8 cellular contexts compared by ENCODE assay signal in the genomic region with DNA sequence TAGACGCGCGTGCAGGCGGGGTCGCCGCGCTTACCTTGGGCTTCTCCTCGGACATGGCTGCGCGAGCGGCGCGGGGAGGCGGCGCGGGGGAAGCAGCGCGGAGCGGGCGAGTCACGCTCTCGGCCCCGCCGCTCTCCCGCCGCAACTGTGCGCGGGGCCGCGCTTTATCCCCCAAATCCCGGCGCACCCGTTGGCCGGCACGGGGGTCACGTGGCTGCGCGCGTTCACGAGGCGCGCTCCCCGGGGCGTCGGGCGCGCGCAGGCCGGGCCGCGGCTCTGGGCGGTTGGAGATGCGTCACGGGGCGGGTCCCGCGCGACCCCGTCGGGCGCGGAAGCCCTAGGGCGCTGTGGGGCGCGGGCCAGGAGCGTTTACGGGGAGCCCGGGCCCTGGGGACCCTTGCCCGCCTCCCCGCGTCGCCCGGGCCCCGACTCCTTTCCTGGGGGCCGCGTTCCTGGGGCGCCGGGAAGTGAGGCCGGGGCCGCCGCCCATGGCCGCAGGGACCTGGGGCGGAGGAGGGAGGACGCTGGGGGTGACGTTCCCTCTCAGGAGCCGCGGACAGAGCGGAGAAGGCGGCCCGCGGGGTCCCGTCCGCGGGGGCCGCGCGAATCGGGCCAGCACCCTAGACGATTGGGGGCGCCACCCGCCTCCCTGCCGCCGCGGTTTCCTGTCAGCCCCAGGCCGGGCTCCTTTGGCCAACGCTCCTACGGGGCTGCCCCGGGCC. TPM values are rescaled to one million over a fixed set of nuclear protein-coding genes. Genes with fewer than 3 reads are reported as not detected.
DNase-seq lines count a peak whose midpoint lies in the region; ATAC-seq and TF ChIP-seq lines count a peak whose summit lies in the region.

A gene (minus strand): TSS at position 149 of the 722 bp plus-strand sequence. CDS start 94 bp downstream, at position 55.

- H2BK120ac ChIP-seq in mesendoderm (ENCODE audit: low read depth, low read length), result no peak within 1 kb of the TSS

- no peaks in the 10 kb centered on the region for H3K4me1 ChIP-seq in endocrine pancreas (ENCODE audit: control insufficient read depth, insufficient read depth, low read length)
- H3K4me1 ChIP-seq in mesendoderm (ENCODE audit: control insufficient read depth, low read depth, low read length), result no peaks in the 10 kb centered on the region

- H3K79me1 ChIP-seq in mesendoderm (ENCODE audit: low read length), result peaks cover 17% of the 10 kb centered on the region

- DNase-seq in AG10803 (ENCODE audit: low read depth) (peak; percentile 78), NCI-H774 (lab: John Stamatoyannopoulos, UW) (peak; percentile 65), mesendoderm (peak; percentile 84)
- DNase-seq in activated CD8-positive, alpha-beta memory T cell treated with anti-CD3 and anti-CD28 coated beads for 48 hours (ENCODE audit: low read depth in 2 of 3, low spot score in 2 of 3), result peak; percentile 75 to 78 (median 76)
- DNase-seq in stimulated activated CD8-positive, alpha-beta memory T cell treated with anti-CD3 and anti-CD28 coated beads, Interleukin-12 subunit alpha, Interleukin-12 subunit beta, amount 100 ng/mL, for 24 hours (ENCODE audit: extremely low read depth), result peak; percentile 53

- H2BK15ac ChIP-seq in mesendoderm (replicated peaks; ENCODE audit: low read depth), result no peak within 1 kb of the TSS

- ATAC-seq in GM18867 (IDR thresholded peaks at IDR 0.05; ENCODE audit: unreplicated experiment) (peak; percentile 62), HG03108 (IDR thresholded peaks at IDR 0.05; ENCODE audit: unreplicated experiment) (peak; percentile 63)

- H3K23ac ChIP-seq in mesendoderm (ENCODE audit: low read length), result no peak within 1 kb of the TSS

- H2BK5ac ChIP-seq in mesendoderm (ENCODE audit: low read length), result no peak within 1 kb of the TSS

- peak within 1 kb of the TSS; percentile 90 for H3K56ac ChIP-seq in mesendoderm (ENCODE audit: low read length)

- H4K5ac ChIP-seq in mesendoderm (ENCODE audit: low read length), result no peak within 1 kb of the TSS

- no peaks in the 10 kb centered on the region for H3K9me3 ChIP-seq in endocrine pancreas (ENCODE audit: control insufficient read depth, low read length)

- H3K27me3 ChIP-seq in endocrine pancreas (ENCODE audit: control insufficient read depth, insufficient read depth, low read length) (no peaks in the 10 kb centered on the region), mesendoderm (ENCODE audit: insufficient read depth, low read length, poor library complexity) (no peaks in the 10 kb centered on the region)

- H3K4me3 ChIP-seq in AG10803 (ENCODE audit: low read length) (peak within 1 kb of the TSS; percentile 76), endocrine pancreas (ENCODE audit: control insufficient read depth, insufficient read depth, low read length) (no peak within 1 kb of the TSS), mesendoderm (ENCODE audit: low read length) (peak within 1 kb of the TSS; percentile 83)

- H3K4ac ChIP-seq in mesendoderm (ENCODE audit: low read depth, low read length), result peak within 1 kb of the TSS; percentile 98

- no CpG with 5 or more reads among the region's 108 CpGs for WGBS in mesendoderm (ENCODE audit: extremely low coverage, insufficient coverage, low lambda C conversion rate)

- H4K8ac ChIP-seq in mesendoderm (ENCODE audit: low read depth, low read length), result peak within 1 kb of the TSS; percentile 29

- peak within 1 kb of the TSS; percentile 83 for H3K9ac ChIP-seq in endocrine pancreas (ENCODE audit: control insufficient read depth, insufficient read depth, low read length)
- peak within 1 kb of the TSS; percentile 86 for H3K9ac ChIP-seq in mesendoderm (ENCODE audit: low read length)

- no peak within 1 kb of the TSS for H2AK5ac ChIP-seq in mesendoderm (ENCODE audit: low read length)

- peak within 1 kb of the TSS; percentile 91 for H3K18ac ChIP-seq in mesendoderm (ENCODE audit: low read length)

- peak within 1 kb of the TSS; percentile 90 for H3K4me2 ChIP-seq in mesendoderm (ENCODE audit: low read length)

- no peak for TF ChIP-seq CTCF in AG10803 (conservative IDR thresholded peaks at IDR 0.05; ENCODE audit: low read length)

- H3K27ac ChIP-seq in mesendoderm (ENCODE audit: low read depth, low read length), result peak within 1 kb of the TSS; percentile 29

- peaks cover 1% of the 10 kb centered on the region for H3K36me3 ChIP-seq in endocrine pancreas (ENCODE audit: control insufficient read depth, insufficient read depth, low read length)
- H3K36me3 ChIP-seq in mesendoderm (ENCODE audit: control insufficient read depth, insufficient read depth, low read length), result peaks cover 2% of the 10 kb centered on the region

- peaks cover 32% of the 10 kb centered on the region for H3K79me2 ChIP-seq in mesendoderm (ENCODE audit: control insufficient read depth, insufficient read depth, low read length)

RNA-seq across cellular contexts. Expression of the gene that starts here (rescaled TPM):
- 156 TPM for polyA plus RNA-seq in mesendoderm (2013, experiment 1 of 2)
- polyA plus RNA-seq in mesendoderm (2013, experiment 2 of 2), result 154 TPM
